In genomic region chr21:37461494-37461893, GRCh38 we compare ENCODE assay signal across 10 cellular contexts.
DNase-seq lines count a peak whose midpoint lies in the region; ATAC-seq, FAIRE-seq and TF ChIP-seq lines count a peak whose summit lies in the region.
"Had no signal": no experiment of that assay in that cellular context is flagged by ENCODE, and none has a peak within 500 bp of the region (broad histone marks: within the 10 kb centered on the region; RNA-seq: fewer than 3 reads in every experiment).

No MANE protein-coding gene starts in this region.

- H3K9me3 ChIP-seq in OCI-LY3 (ENCODE audit: insufficient read depth, low read length) = no peaks in the 10 kb centered on the region
- H3K9me3 ChIP-seq in endodermal cell (ENCODE audit: control insufficient read depth, low read length) = no peaks in the 10 kb centered on the region
- H3K9me3 ChIP-seq in HepG2 (ENCODE audit: low read length) = no peaks in the 10 kb centered on the region

- CTCF ChIA-PET in activated naive CD4-positive, alpha-beta T cell treated with anti-CD3 and anti-CD28 coated beads, Interleukin-2, amount 10 ng/mL, durations not matched to agents 7 days and 5 days (lab: Charles Lee) = no interaction called here
- CTCF ChIA-PET in HepG2 (lab: Yijun Ruan, JAX; ENCODE audit: low intra/inter-chr PET ratio, low total read pairs) = no interaction called here

- no peak for TF ChIP-seq RAD21 in HepG2 (CRISPR knock-in tag; IDR thresholded peaks at IDR 0.05)

- peak overlapping the region; percentile 16; the same call in 1 of the 2 replicates for H3K4me2 ChIP-seq in OCI-LY3 (ENCODE audit: low read length)
- no peak overlapping the region for H3K4me2 ChIP-seq in HepG2 (ENCODE audit: low read depth, low read length)

- TF ChIP-seq POLR2A in HepG2 (IDR thresholded peaks at IDR 0.05; ENCODE audit: insufficient read depth in 1 of 2, low read depth in 2 of 2, low read length in 2 of 2) = no peak

- no peak overlapping the region for H3K27ac ChIP-seq in OCI-LY3 (ENCODE audit: low read length)
- no peak overlapping the region for H3K27ac ChIP-seq in endodermal cell (ENCODE audit: low read depth, low read length)
- no peak overlapping the region for H3K27ac ChIP-seq in HepG2 (ENCODE audit: extremely low read length, insufficient read depth, low read length)

- peaks cover 1% of the 10 kb centered on the region for H3K9me3 Mint-ChIP-seq in activated naive CD4-positive, alpha-beta T cell treated with anti-CD3 and anti-CD28 coated beads, Interleukin-2, amount 10 ng/mL, durations not matched to agents 7 days and 5 days
- H3K9me3 Mint-ChIP-seq in endodermal cell = no peaks in the 10 kb centered on the region
- H3K9me3 Mint-ChIP-seq in stimulated activated naive CD8-positive, alpha-beta T cell treated with anti-CD3 and anti-CD28 coated beads, Interleukin-15, amount 100 ng/mL, for 72 hours = no peaks in the 10 kb centered on the region

- H3K79me2 ChIP-seq in OCI-LY3 (ENCODE audit: low read length) = peaks cover 96% of the 10 kb centered on the region
- peaks cover 94% of the 10 kb centered on the region for H3K79me2 ChIP-seq in HepG2 (ENCODE audit: insufficient read depth, low read length)

- intact Hi-C loops in HepG2 (cut with micrococcal nuclease; ENCODE audit: unreplicated experiment) = no loop called here

- FAIRE-seq in HepG2 (lab: Jason Lieb, UNC) = no peak

- ATAC-seq in stimulated activated naive CD8-positive, alpha-beta T cell treated with anti-CD3 and anti-CD28 coated beads, Interleukin-15, amount 100 ng/mL, for 72 hours = peak; percentile 76
- ATAC-seq in HepG2 (no peak), HG02852 (IDR thresholded peaks at IDR 0.05; ENCODE audit: unreplicated experiment) (no peak)

- no peak overlapping the region for H3K4me3 Mint-ChIP-seq in activated naive CD4-positive, alpha-beta T cell treated with anti-CD3 and anti-CD28 coated beads, Interleukin-2, amount 10 ng/mL, durations not matched to agents 7 days and 5 days
- H3K4me3 Mint-ChIP-seq in endodermal cell = no peak overlapping the region
- H3K4me3 Mint-ChIP-seq in stimulated activated naive CD8-positive, alpha-beta T cell treated with anti-CD3 and anti-CD28 coated beads, Interleukin-15, amount 100 ng/mL, for 72 hours = peak overlapping the region; percentile 35 to 57

- TF ChIP-seq EP300 in HepG2 (IDR thresholded peaks at IDR 0.05; ENCODE audit: low read depth in 2 of 2, low read length in 2 of 2) (no peak), HepG2 (CRISPR knock-in tag; IDR thresholded peaks at IDR 0.05; ENCODE audit: borderline replicate concordance) (no peak)

- no TSS peak for BruUV-seq in HepG2 (replicated peaks; lab: Mats Ljungman, UMichigan)

- H3K9ac ChIP-seq in OCI-LY3 (ENCODE audit: low read length) (no peak overlapping the region), endodermal cell (ENCODE audit: extremely low read depth, low read length, poor library complexity, severe bottlenecking) (no peak overlapping the region), HepG2 (ENCODE audit: insufficient read depth, low read depth, low read length) (no peak overlapping the region)

- 89% methylated on average over 4 of the region's 4 CpGs; no CpG with 5 or more reads in 1 of the 2 experiments for WGBS in endodermal cell (ENCODE audit: insufficient coverage in 1 of 2, insufficient read length in 1 of 2), 2 experiments
- 71% methylated on average over 4 of the region's 4 CpGs for WGBS in HepG2 (ENCODE audit: low lambda C conversion rate)

- no peaks in the 10 kb centered on the region for H3K27me3 ChIP-seq in OCI-LY3 (ENCODE audit: low read depth, low read length)
- no peaks in the 10 kb centered on the region for H3K27me3 ChIP-seq in endodermal cell (ENCODE audit: control insufficient read depth, insufficient read depth, low read length, poor library complexity, severe bottlenecking)
- H3K27me3 ChIP-seq in HepG2 (ENCODE audit: control insufficient read depth in 1 of 2, insufficient read depth in 2 of 2, low read length in 2 of 2) = no peaks in the 10 kb centered on the region

- POLR2A ChIA-PET in HepG2 (lab: Yijun Ruan, JAX) = no interaction called here

- peaks cover 59% of the 10 kb centered on the region for H3K4me1 Mint-ChIP-seq in activated naive CD4-positive, alpha-beta T cell treated with anti-CD3 and anti-CD28 coated beads, Interleukin-2, amount 10 ng/mL, durations not matched to agents 7 days and 5 days
- H3K4me1 Mint-ChIP-seq in endodermal cell = peaks cover 50% of the 10 kb centered on the region
- H3K4me1 Mint-ChIP-seq in stimulated activated naive CD8-positive, alpha-beta T cell treated with anti-CD3 and anti-CD28 coated beads, Interleukin-15, amount 100 ng/mL, for 72 hours = peaks cover 82% of the 10 kb centered on the region

- peaks cover 26% of the 10 kb centered on the region for H3K36me3 Mint-ChIP-seq in activated naive CD4-positive, alpha-beta T cell treated with anti-CD3 and anti-CD28 coated beads, Interleukin-2, amount 10 ng/mL, durations not matched to agents 7 days and 5 days
- H3K36me3 Mint-ChIP-seq in endodermal cell (ENCODE audit: low read depth) = peaks cover 5% of the 10 kb centered on the region

- H3K4me1 ChIP-seq in OCI-LY3 (ENCODE audit: low read length) (peaks cover 23% of the 10 kb centered on the region), endodermal cell (ENCODE audit: control insufficient read depth, insufficient read depth, low read length) (peaks cover 4% of the 10 kb centered on the region), HepG2 (ENCODE audit: insufficient read depth, low read length) (peaks cover 43% of the 10 kb centered on the region)

- H2AFZ ChIP-seq in OCI-LY3 (ENCODE audit: low read depth, low read length) (no peak overlapping the region), HepG2 (ENCODE audit: low read length) (no peak overlapping the region)

- H3K36me3 ChIP-seq in OCI-LY3 (replicated peaks; ENCODE audit: low read depth, low read length) (no peaks in the 10 kb centered on the region), endodermal cell (ENCODE audit: control insufficient read depth, insufficient read depth, low read length) (peaks cover 10% of the 10 kb centered on the region), HepG2 (replicated peaks in 1 of 2; ENCODE audit: control insufficient read depth in 1 of 2, insufficient read depth in 2 of 2, low read length in 2 of 2) (peaks cover 4 to 15% of the 10 kb centered on the region in 2 experiments; a peak in 3 of 5 replicates)

- H4K20me1 ChIP-seq in OCI-LY3 (ENCODE audit: insufficient read depth, low read length) (peaks cover 87% of the 10 kb centered on the region), HepG2 (ENCODE audit: insufficient read depth, low read length) (peaks cover 51% of the 10 kb centered on the region)

- H3K4me3 ChIP-seq in OCI-LY3 (ENCODE audit: low read length) (no peak overlapping the region), endodermal cell (ENCODE audit: low read length) (no peak overlapping the region), HepG2 (replicated peaks in 1 of 3; ENCODE audit: insufficient read depth in 1 of 3, low read depth in 2 of 3, low read length in 3 of 3) (no peak overlapping the region)

- DNase-seq in activated naive CD4-positive, alpha-beta T cell treated with anti-CD3 and anti-CD28 coated beads, Interleukin-2, amount 10 ng/mL, durations not matched to agents 7 days and 5 days = no peak
- no peak for DNase-seq in activated naive CD4-positive, alpha-beta T cell treated with anti-CD3 and anti-CD28 coated beads, Interleukin-2, amount 50 U/mL, for 16 hours
- no peak for DNase-seq in endodermal cell
- DNase-seq in stimulated activated naive CD8-positive, alpha-beta T cell treated with anti-CD3 and anti-CD28 coated beads, Interleukin-15, amount 100 ng/mL, for 72 hours = no peak
- no peak for DNase-seq in ACHN
- no peak for DNase-seq in HepG2 (ENCODE audit: low spot score)
- DNase-seq: KBM-7, NCI-H510A treated with DMSO at 0.1 percent for 48 hours had no signal

- H3K27ac Mint-ChIP-seq in activated naive CD4-positive, alpha-beta T cell treated with anti-CD3 and anti-CD28 coated beads, Interleukin-2, amount 10 ng/mL, durations not matched to agents 7 days and 5 days = peak overlapping the region; percentile 77
- H3K27ac Mint-ChIP-seq in endodermal cell = peak overlapping the region; percentile 26
- peak overlapping the region; percentile 1 to 59 for H3K27ac Mint-ChIP-seq in stimulated activated naive CD8-positive, alpha-beta T cell treated with anti-CD3 and anti-CD28 coated beads, Interleukin-15, amount 100 ng/mL, for 72 hours

- TF ChIP-seq CTCF in OCI-LY3 (IDR thresholded peaks at IDR 0.05; ENCODE audit: low read depth, low read length) (no peak), endodermal cell (conservative IDR thresholded peaks at IDR 0.05) (no peak), HepG2 (CRISPR knock-in tag; IDR thresholded peaks at IDR 0.05) (no peak)

- H3K27me3 Mint-ChIP-seq in activated naive CD4-positive, alpha-beta T cell treated with anti-CD3 and anti-CD28 coated beads, Interleukin-2, amount 10 ng/mL, durations not matched to agents 7 days and 5 days = no peaks in the 10 kb centered on the region
- no peaks in the 10 kb centered on the region for H3K27me3 Mint-ChIP-seq in endodermal cell (ENCODE audit: insufficient read depth)
- no peaks in the 10 kb centered on the region for H3K27me3 Mint-ChIP-seq in stimulated activated naive CD8-positive, alpha-beta T cell treated with anti-CD3 and anti-CD28 coated beads, Interleukin-15, amount 100 ng/mL, for 72 hours

- in situ Hi-C loops in ACHN (cut with HindIII; ENCODE audit: low pct_ligation_motif_present, low pct_unique_long_range_greater_than_20kb, low sequenced_read_pairs) (no loop called here), HepG2 (cut with HindIII; ENCODE audit: extremely low pct_ligation_motif_present, low pct_unique_long_range_greater_than_20kb) (no loop called here)

TF ChIP-seq in HepG2, 621 proteins besides CTCF, POLR2A, EP300 and RAD21:
- TF ChIP-seq MED8 (CRISPR knock-in tag; IDR thresholded peaks at IDR 0.05; ENCODE audit: insufficient replicate concordance) (no peak), HNRNPH1 (optimal IDR thresholded peaks at IDR 0.05; ENCODE audit: low read depth, low read length) (no peak), MATR3 (CRISPR knock-in tag; IDR thresholded peaks at IDR 0.05) (no peak)

Comparison
In these comparisons a context has a peak if more than half of its experiments do, and no peak if none do; other contexts are left out.
1. H3K27ac Mint-ChIP-seq: peak in every context shown above with its lines; median percentile 77 in activated naive CD4-positive, alpha-beta T cell treated with anti-CD3 and anti-CD28 coated beads, Interleukin-2, amount 10 ng/mL, durations not matched to agents 7 days and 5 days; 30 in stimulated activated naive CD8-positive, alpha-beta T cell treated with anti-CD3 and anti-CD28 coated beads, Interleukin-15, amount 100 ng/mL, for 72 hours; 26 in endodermal cell.
2. H3K4me3 Mint-ChIP-seq: peak in stimulated activated naive CD8-positive, alpha-beta T cell treated with anti-CD3 and anti-CD28 coated beads, Interleukin-15, amount 100 ng/mL, for 72 hours (2 of 2); none in activated naive CD4-positive, alpha-beta T cell treated with anti-CD3 and anti-CD28 coated beads, Interleukin-2, amount 10 ng/mL, durations not matched to agents 7 days and 5 days (single experiment) and endodermal cell (single experiment).